Comparison of ENCODE assay signal across 8 cellular contexts in the genomic region with DNA sequence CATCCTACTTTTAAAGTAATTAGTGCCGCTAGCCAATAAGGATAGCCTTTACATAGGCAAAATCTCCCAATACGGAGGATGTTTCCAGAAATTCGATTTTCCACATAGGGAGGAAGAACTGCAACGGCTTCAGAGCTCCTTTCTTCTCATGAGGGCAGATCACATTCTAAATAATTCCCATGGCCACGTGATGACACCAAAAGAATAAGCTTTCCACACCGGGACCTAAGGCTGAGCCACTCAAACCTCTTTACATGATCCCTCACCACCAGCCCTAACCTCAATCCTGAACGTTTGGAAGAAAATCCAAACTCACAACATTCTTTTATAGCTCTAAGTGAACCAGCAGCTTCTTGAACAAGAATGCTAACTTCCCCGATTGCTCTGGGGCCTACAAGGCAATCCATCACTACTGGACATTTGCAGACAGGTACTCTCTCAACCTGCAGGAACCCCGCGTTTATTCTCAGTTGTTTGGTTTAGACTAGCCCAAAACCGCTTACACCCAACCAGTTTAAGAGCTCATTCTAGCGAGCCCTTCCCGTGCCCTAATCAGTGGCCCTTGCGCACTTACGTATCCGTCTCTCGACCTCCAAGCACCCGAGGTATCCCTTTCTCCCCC.
DNase-seq lines count a peak whose midpoint lies in the region; ATAC-seq and TF ChIP-seq lines count a peak whose summit lies in the region.

No MANE protein-coding gene starts in this region.

- no peaks in the 10 kb centered on the region for H3K9me3 ChIP-seq in iPS-18c (ENCODE audit: control insufficient read depth, insufficient read depth, low read length)

- no peaks in the 10 kb centered on the region for H3K27me3 Mint-ChIP-seq in activated naive CD8-positive, alpha-beta T cell
- no peaks in the 10 kb centered on the region for H3K27me3 Mint-ChIP-seq in stimulated activated memory B cell treated with anti-CD40 and anti-IgM and Interleukin-4, amounts not matched to agents 10 μg/mL and 1 μg/mL and 100 μg/mL, for 72 hours

- no peaks in the 10 kb centered on the region for H3K27me3 ChIP-seq in KMS-11 (ENCODE audit: insufficient read depth, low read depth)

- H3K4me2 ChIP-seq in KMS-11: peak overlapping the region; percentile 80

- peak overlapping the region; percentile 59; the same call in 1 of the 2 replicates for H3K9ac ChIP-seq in KMS-11

- H3K27ac Mint-ChIP-seq in activated naive CD8-positive, alpha-beta T cell: peak overlapping the region; percentile 88
- H3K27ac Mint-ChIP-seq in stimulated activated memory B cell treated with anti-CD40 and anti-IgM and Interleukin-4, amounts not matched to agents 10 μg/mL and 1 μg/mL and 100 μg/mL, for 72 hours: peak overlapping the region; percentile 77

- H3K4me1 ChIP-seq in KMS-11 (ENCODE audit: low read depth, poor library complexity, severe bottlenecking): peaks cover 18% of the 10 kb centered on the region

- no peak for TF ChIP-seq CTCF in KMS-11 (conservative IDR thresholded peaks at IDR 0.05; ENCODE audit: low read depth, low read length)

- peak overlapping the region; percentile 95 for H3K4me3 Mint-ChIP-seq in activated naive CD8-positive, alpha-beta T cell
- H3K4me3 Mint-ChIP-seq in stimulated activated memory B cell treated with anti-CD40 and anti-IgM and Interleukin-4, amounts not matched to agents 10 μg/mL and 1 μg/mL and 100 μg/mL, for 72 hours: peak overlapping the region; percentile 85

- no peak for ATAC-seq in stimulated activated memory B cell treated with anti-CD40 and anti-IgM and Interleukin-4, amounts not matched to agents 10 μg/mL and 1 μg/mL and 100 μg/mL, for 72 hours
- ATAC-seq in GM21447 (IDR thresholded peaks at IDR 0.05; ENCODE audit: unreplicated experiment): no peak
- no peak for ATAC-seq in HG03139 (IDR thresholded peaks at IDR 0.05; ENCODE audit: unreplicated experiment)

- DNase-seq in ELF-1 (ENCODE audit: low read depth, low spot score) (peak; percentile 54), AML-193 (lab: John Stamatoyannopoulos, UW) (no peak)

- peak overlapping the region; percentile 94 for H2AFZ ChIP-seq in KMS-11 (ENCODE audit: low read depth)

- H3K36me3 Mint-ChIP-seq in activated naive CD8-positive, alpha-beta T cell: peaks cover 4% of the 10 kb centered on the region
- H3K36me3 Mint-ChIP-seq in stimulated activated memory B cell treated with anti-CD40 and anti-IgM and Interleukin-4, amounts not matched to agents 10 μg/mL and 1 μg/mL and 100 μg/mL, for 72 hours: peaks cover 20% of the 10 kb centered on the region

- H3K36me3 ChIP-seq in KMS-11 (ENCODE audit: insufficient read depth): no peaks in the 10 kb centered on the region

- no peaks in the 10 kb centered on the region for H3K79me2 ChIP-seq in KMS-11 (ENCODE audit: insufficient read depth, low read depth)

- no peaks in the 10 kb centered on the region for H3K9me3 Mint-ChIP-seq in activated naive CD8-positive, alpha-beta T cell (ENCODE audit: low read depth)
- no peaks in the 10 kb centered on the region for H3K9me3 Mint-ChIP-seq in stimulated activated memory B cell treated with anti-CD40 and anti-IgM and Interleukin-4, amounts not matched to agents 10 μg/mL and 1 μg/mL and 100 μg/mL, for 72 hours

- peaks cover 49% of the 10 kb centered on the region for H3K4me1 Mint-ChIP-seq in activated naive CD8-positive, alpha-beta T cell (ENCODE audit: low read depth)
- peaks cover 43% of the 10 kb centered on the region for H3K4me1 Mint-ChIP-seq in stimulated activated memory B cell treated with anti-CD40 and anti-IgM and Interleukin-4, amounts not matched to agents 10 μg/mL and 1 μg/mL and 100 μg/mL, for 72 hours

- H3K4me3 ChIP-seq in KMS-11 (IDR thresholded peaks at IDR 0.05; ENCODE audit: insufficient read depth, low read depth, low read length) (no peak overlapping the region), iPS-18c (ENCODE audit: insufficient read depth, low read depth, low read length) (peak overlapping the region; percentile 86)

- peak overlapping the region; percentile 16; the same call in 1 of the 2 replicates for H3K27ac ChIP-seq in KMS-11

- no peaks in the 10 kb centered on the region for H4K20me1 ChIP-seq in KMS-11 (ENCODE audit: insufficient read depth)
